Comparison of ENCODE assay signal across 8 cellular contexts in genomic region chr6:31898200-31899011, GRCh38. TPM values are rescaled to one million over a fixed set of nuclear protein-coding genes. Genes with fewer than 3 reads are reported as not detected.
A peak's percentile ranks its signal among the peaks of the same experiment; 100 is the strongest.
DNase-seq lines count a peak whose midpoint lies in the region; ATAC-seq and TF ChIP-seq lines count a peak whose summit lies in the region.

No MANE protein-coding gene starts in this region.

- H3K9me3 ChIP-seq in stomach smooth muscle (ENCODE audit: control insufficient read depth in 2 of 2, low read length in 2 of 2): no peaks in the 10 kb centered on the region

- WGBS in lower leg skin, 2 donors: 7 to 10% methylated on average over 15 of the region's 15 CpGs

- intact Hi-C loops in lower leg skin (cut with DNase I; ENCODE audit: low total_unique reads): no loop called here

- peak overlapping the region; percentile 95 for H3K27ac Mint-ChIP-seq in T-helper 1 cell treated with Interleukin-12 subunit alpha and Interleukin-12 subunit beta and Interleukin-4 antibody, amounts not matched to agents 30 μg/mL and 1 μg/mL, for 36 hours

- H3K4me3 ChIP-seq in coronary artery (peak overlapping the region; percentile 96), lower leg skin (ENCODE audit: low read depth, poor library complexity, severe bottlenecking) (peak overlapping the region; percentile 88), stomach smooth muscle (ENCODE audit: low read length in 2 of 2) (peak overlapping the region; percentile 79 to 99)

- peak overlapping the region; percentile 85 to 86 for H3K27ac ChIP-seq in coronary artery
- peak overlapping the region; percentile 83 for H3K27ac ChIP-seq in stomach smooth muscle (ENCODE audit: low read length)

- no peaks in the 10 kb centered on the region for H3K27me3 ChIP-seq in stomach smooth muscle (ENCODE audit: control insufficient read depth in 1 of 2, insufficient read depth in 2 of 2, low read length in 2 of 2)

- ATAC-seq in GM19324 (IDR thresholded peaks at IDR 0.05; ENCODE audit: low FRiP score, unreplicated experiment): no peak

- H3K27me3 Mint-ChIP-seq in T-helper 1 cell treated with Interleukin-12 subunit alpha and Interleukin-12 subunit beta and Interleukin-4 antibody, amounts not matched to agents 30 μg/mL and 1 μg/mL, for 36 hours (ENCODE audit: low read depth): peaks cover 6% of the 10 kb centered on the region

- peaks cover 30% of the 10 kb centered on the region for H3K4me1 Mint-ChIP-seq in T-helper 1 cell treated with Interleukin-12 subunit alpha and Interleukin-12 subunit beta and Interleukin-4 antibody, amounts not matched to agents 30 μg/mL and 1 μg/mL, for 36 hours (ENCODE audit: low read depth)

- peak overlapping the region; percentile 97 for H3K4me3 Mint-ChIP-seq in T-helper 1 cell treated with Interleukin-12 subunit alpha and Interleukin-12 subunit beta and Interleukin-4 antibody, amounts not matched to agents 30 μg/mL and 1 μg/mL, for 36 hours

- H3K9ac ChIP-seq in stomach smooth muscle (ENCODE audit: low read length in 2 of 2): peak overlapping the region; percentile 91 to 92

- H3K4me1 ChIP-seq in stomach smooth muscle (ENCODE audit: control insufficient read depth, insufficient read depth, low read length): peaks cover 32% of the 10 kb centered on the region

- TF ChIP-seq CTCF in coronary artery (IDR thresholded peaks at IDR 0.05) (no peak), lower leg skin (IDR thresholded peaks at IDR 0.05) (no peak)

- peak; percentile 59 to 79 (median 75) for DNase-seq in NCI-H1417 (lab: John Stamatoyannopoulos, UW)
- no peak for DNase-seq in NCI-H1417 treated with DMSO at 0.1 percent for 48 hours (lab: John Stamatoyannopoulos, UW)
- peak; percentile 48 for DNase-seq in NCI-H1105 (lab: John Stamatoyannopoulos, UW)
- DNase-seq in coronary artery (ENCODE audit: low spot score): no peak
- no peak for DNase-seq in lower leg skin (ENCODE audit: low spot score in 2 of 2)

- no peaks in the 10 kb centered on the region for H3K9me3 Mint-ChIP-seq in T-helper 1 cell treated with Interleukin-12 subunit alpha and Interleukin-12 subunit beta and Interleukin-4 antibody, amounts not matched to agents 30 μg/mL and 1 μg/mL, for 36 hours

- peaks cover 10% of the 10 kb centered on the region for H3K36me3 Mint-ChIP-seq in T-helper 1 cell treated with Interleukin-12 subunit alpha and Interleukin-12 subunit beta and Interleukin-4 antibody, amounts not matched to agents 30 μg/mL and 1 μg/mL, for 36 hours (ENCODE audit: low read depth)

- no peak for TF ChIP-seq POLR2A in lower leg skin (IDR thresholded peaks at IDR 0.05)

- peaks cover 0 to 2% of the 10 kb centered on the region in 2 donors for H3K36me3 ChIP-seq in stomach smooth muscle (ENCODE audit: control insufficient read depth in 2 of 2, insufficient read depth in 2 of 2, low read length in 2 of 2)

RNA-seq across cellular contexts. Expression of gene EHMT2, which starts 0.9 kb away (rescaled TPM):
- 10 to 100 TPM; 25.5 to 39.3 (median 33.6) TPM for total RNA-seq in lower leg skin

RNA-seq across cellular contexts. Expression of gene ZBTB12, which starts 3.5 kb away (rescaled TPM):
- 1 to 10 TPM in 1 of 4 donors, under 1 TPM in 3; 0.25 to 1.6 (median 0.77) TPM for total RNA-seq in lower leg skin

RNA-seq across cellular contexts. Expression of gene SLC44A4, which starts 19.6 kb away (rescaled TPM):
- total RNA-seq in lower leg skin: 1 to 10 TPM; 1.6 to 5.2 (median 3.2) TPM

RNA-seq across cellular contexts. Expression of gene C2, which starts 29.1 kb away (rescaled TPM):
- 1 to 10 TPM; 4.9 to 7.7 (median 6.7) TPM for total RNA-seq in lower leg skin

RNA-seq across cellular contexts. Expression of gene NEU1, which starts 35.8 kb away (rescaled TPM):
- total RNA-seq in lower leg skin: 10 to 100 TPM; 29.1 to 47.6 (median 39.6) TPM

Comparison
In these comparisons a context has a peak if more than half of its experiments do, and no peak if none do; other contexts are left out.
1. DNase-seq: peak in NCI-H1417 (3 of 3) and NCI-H1105 (single experiment); none in NCI-H1417 treated with DMSO at 0.1 percent for 48 hours (single experiment), coronary artery (single experiment) and lower leg skin (0 of 2).
2. Peak in every context shown above with its lines, with median percentiles within 50 percentile points of each other: H3K4me3 ChIP-seq.